13 cellular contexts compared by ENCODE assay signal in the genomic region with DNA sequence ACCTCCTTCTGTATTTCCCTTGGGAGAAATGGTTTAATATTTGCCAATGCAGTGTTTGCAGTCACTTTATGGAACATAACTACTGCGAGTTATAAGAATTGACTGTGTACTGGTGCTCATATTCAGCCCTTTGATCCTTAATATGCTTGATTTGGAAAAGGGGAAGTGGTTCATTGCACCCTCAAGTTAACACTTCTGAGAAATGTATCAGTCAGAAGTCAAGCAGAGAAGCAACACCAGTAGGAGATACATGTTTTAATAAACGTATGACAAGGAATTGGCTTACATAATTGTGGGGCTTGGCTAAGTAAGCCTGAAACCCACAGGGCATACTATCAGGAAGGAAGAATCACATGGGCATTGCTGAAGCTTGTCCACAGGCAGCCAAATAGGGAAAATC.
"Had no signal": no experiment of that assay in that cellular context is flagged by ENCODE, and none has a peak within 500 bp of the region (broad histone marks: within the 10 kb centered on the region; RNA-seq: fewer than 3 reads in every experiment).

No MANE protein-coding gene starts in this region.

- H3K4me3 Mint-ChIP-seq: activated CD4-positive, alpha-beta T cell treated with anti-CD3 and anti-CD28 coated beads, Interleukin-2, amount 10 ng/mL, durations not matched to agents 24 days and 14 days; activated naive CD4-positive, alpha-beta T cell treated with anti-CD3 and anti-CD28 coated beads, Interleukin-2, amount 10 ng/mL, durations not matched to agents 7 days and 5 days had no signal

- H3K36me3 ChIP-seq: gastroesophageal sphincter, sigmoid colon had no signal

- H3K4me3 ChIP-seq: body of pancreas, gastroesophageal sphincter, sigmoid colon had no signal

- H3K27ac ChIP-seq: body of pancreas, gastroesophageal sphincter, sigmoid colon had no signal

- DNase-seq: activated CD4-positive, alpha-beta T cell treated with anti-CD3 and anti-CD28 coated beads, Interleukin-2, amount 10 ng/mL, durations not matched to agents 24 days and 14 days; activated naive CD4-positive, alpha-beta T cell treated with anti-CD3 and anti-CD28 coated beads, Interleukin-2, amount 10 ng/mL, durations not matched to agents 7 days and 5 days; body of pancreas; central memory CD4-positive, alpha-beta T cell; cortex of kidney; effector CD8-positive, alpha-beta T cell; kidney; left ventricle myocardium superior; mesendoderm; sigmoid colon; stimulated activated naive CD8-positive, alpha-beta T cell treated with anti-CD3 and anti-CD28 coated beads, Interleukin-15, Interleukin-2, amounts not matched to agents 100 U/mL and 50 U/mL, for 24 hours had no signal

- H3K9me3 Mint-ChIP-seq: activated T-helper 2 cell treated with anti-CD3 and anti-CD28 coated beads, Interferon-gamma antibody, Interleukin-2, Interleukin-4, amounts not matched to agents 10 μg/mL and 5 μg/mL and 100 μg/mL, durations not matched to agents 14 hours and 24 hours and 36 hours had no signal

- H3K27me3 ChIP-seq: body of pancreas, gastroesophageal sphincter, sigmoid colon had no signal

- ATAC-seq: body of pancreas; gastroesophageal sphincter; left ventricle myocardium superior; stimulated activated naive CD8-positive, alpha-beta T cell treated with anti-CD3 and anti-CD28 coated beads, Interleukin-15, Interleukin-2, amounts not matched to agents 100 U/mL and 50 U/mL, for 24 hours had no signal

- FAIRE-seq: kidney had no signal

- H3K9me3 ChIP-seq: body of pancreas, gastroesophageal sphincter had no signal

- H3K27ac Mint-ChIP-seq: activated CD4-positive, alpha-beta T cell treated with anti-CD3 and anti-CD28 coated beads, Interleukin-2, amount 10 ng/mL, durations not matched to agents 24 days and 14 days; activated naive CD4-positive, alpha-beta T cell treated with anti-CD3 and anti-CD28 coated beads, Interleukin-2, amount 10 ng/mL, durations not matched to agents 7 days and 5 days; activated T-helper 2 cell treated with anti-CD3 and anti-CD28 coated beads, Interferon-gamma antibody, Interleukin-2, Interleukin-4, amounts not matched to agents 10 μg/mL and 5 μg/mL and 100 μg/mL, durations not matched to agents 14 hours and 24 hours and 36 hours had no signal

- H3K4me1 ChIP-seq: body of pancreas, sigmoid colon had no signal
